1 cellular context compared by ENCODE assay signal in the genomic region with DNA sequence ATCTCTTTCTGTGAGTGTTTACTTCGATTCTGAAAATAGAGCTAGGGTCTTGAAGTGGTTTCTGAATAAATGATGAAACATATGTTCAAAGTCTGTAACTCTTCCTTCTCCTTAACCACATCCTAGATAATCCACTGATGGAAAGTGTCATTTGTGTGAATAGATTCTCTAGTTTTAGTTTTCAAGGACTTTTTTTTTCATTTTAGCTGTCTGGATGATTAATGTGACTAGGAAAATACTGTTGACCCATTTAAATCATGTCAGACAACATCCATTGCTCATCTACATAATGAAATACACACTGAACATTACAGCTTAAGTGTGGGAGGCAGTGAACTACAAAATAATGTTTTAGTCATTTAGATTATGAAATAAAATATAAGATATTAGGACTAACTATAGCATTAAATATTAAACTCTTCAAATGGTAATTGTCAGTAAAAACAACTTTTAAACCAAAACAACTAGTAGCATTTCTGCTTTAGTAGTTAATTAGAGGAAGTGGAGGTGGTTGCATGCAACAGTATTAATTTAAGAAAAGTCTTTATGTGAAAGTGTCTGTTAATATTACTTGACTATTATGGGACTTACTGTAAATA.
TF ChIP-seq lines count a peak whose summit lies in the region.

No MANE protein-coding gene starts in this region.

TF ChIP-seq in K562, 482 proteins besides CTCF, POLR2A, EP300 and RAD21 (continued from another document and continues in another):
- TF ChIP-seq, protein P1, sequence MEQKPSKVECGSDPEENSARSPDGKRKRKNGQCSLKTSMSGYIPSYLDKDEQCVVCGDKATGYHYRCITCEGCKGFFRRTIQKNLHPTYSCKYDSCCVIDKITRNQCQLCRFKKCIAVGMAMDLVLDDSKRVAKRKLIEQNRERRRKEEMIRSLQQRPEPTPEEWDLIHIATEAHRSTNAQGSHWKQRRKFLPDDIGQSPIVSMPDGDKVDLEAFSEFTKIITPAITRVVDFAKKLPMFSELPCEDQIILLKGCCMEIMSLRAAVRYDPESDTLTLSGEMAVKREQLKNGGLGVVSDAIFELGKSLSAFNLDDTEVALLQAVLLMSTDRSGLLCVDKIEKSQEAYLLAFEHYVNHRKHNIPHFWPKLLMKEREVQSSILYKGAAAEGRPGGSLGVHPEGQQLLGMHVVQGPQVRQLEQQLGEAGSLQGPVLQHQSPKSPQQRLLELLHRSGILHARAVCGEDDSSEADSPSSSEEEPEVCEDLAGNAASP (IDR thresholded peaks at IDR 0.05): no peak
- TF ChIP-seq, protein P2, sequence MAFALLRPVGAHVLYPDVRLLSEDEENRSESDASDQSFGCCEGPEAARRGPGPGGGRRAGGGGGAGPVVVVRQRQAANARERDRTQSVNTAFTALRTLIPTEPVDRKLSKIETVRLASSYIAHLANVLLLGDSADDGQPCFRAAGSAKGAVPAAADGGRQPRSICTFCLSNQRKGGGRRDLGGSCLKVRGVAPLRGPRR (CRISPR knock-in tag; IDR thresholded peaks at IDR 0.05): no peak
- TF ChIP-seq ZNF12 (CRISPR knock-in tag; IDR thresholded peaks at IDR 0.05): no peak
- no peak for TF ChIP-seq CXXC5 (CRISPR knock-in tag; IDR thresholded peaks at IDR 0.05)
- TF ChIP-seq NFIX (CRISPR knock-in tag; IDR thresholded peaks at IDR 0.05; ENCODE audit: low read depth): no peak
- no peak for TF ChIP-seq ZKSCAN1 (IDR thresholded peaks at IDR 0.05; ENCODE audit: low read depth, low read length)
- TF ChIP-seq, protein P3, sequence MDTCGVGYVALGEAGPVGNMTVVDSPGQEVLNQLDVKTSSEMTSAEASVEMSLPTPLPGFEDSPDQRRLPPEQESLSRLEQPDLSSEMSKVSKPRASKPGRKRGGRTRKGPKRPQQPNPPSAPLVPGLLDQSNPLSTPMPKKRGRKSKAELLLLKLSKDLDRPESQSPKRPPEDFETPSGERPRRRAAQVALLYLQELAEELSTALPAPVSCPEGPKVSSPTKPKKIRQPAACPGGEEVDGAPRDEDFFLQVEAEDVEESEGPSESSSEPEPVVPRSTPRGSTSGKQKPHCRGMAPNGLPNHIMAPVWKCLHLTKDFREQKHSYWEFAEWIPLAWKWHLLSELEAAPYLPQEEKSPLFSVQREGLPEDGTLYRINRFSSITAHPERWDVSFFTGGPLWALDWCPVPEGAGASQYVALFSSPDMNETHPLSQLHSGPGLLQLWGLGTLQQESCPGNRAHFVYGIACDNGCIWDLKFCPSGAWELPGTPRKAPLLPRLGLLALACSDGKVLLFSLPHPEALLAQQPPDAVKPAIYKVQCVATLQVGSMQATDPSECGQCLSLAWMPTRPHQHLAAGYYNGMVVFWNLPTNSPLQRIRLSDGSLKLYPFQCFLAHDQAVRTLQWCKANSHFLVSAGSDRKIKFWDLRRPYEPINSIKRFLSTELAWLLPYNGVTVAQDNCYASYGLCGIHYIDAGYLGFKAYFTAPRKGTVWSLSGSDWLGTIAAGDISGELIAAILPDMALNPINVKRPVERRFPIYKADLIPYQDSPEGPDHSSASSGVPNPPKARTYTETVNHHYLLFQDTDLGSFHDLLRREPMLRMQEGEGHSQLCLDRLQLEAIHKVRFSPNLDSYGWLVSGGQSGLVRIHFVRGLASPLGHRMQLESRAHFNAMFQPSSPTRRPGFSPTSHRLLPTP (IDR thresholded peaks at IDR 0.05; ENCODE audit: borderline replicate concordance, extremely low read depth, insufficient read length): no peak
- no peak for TF ChIP-seq PRMT5 (CRISPR knock-in tag; IDR thresholded peaks at IDR 0.05)
- TF ChIP-seq PTRF (tag; IDR thresholded peaks at IDR 0.05): no peak
- TF ChIP-seq, protein P4, sequence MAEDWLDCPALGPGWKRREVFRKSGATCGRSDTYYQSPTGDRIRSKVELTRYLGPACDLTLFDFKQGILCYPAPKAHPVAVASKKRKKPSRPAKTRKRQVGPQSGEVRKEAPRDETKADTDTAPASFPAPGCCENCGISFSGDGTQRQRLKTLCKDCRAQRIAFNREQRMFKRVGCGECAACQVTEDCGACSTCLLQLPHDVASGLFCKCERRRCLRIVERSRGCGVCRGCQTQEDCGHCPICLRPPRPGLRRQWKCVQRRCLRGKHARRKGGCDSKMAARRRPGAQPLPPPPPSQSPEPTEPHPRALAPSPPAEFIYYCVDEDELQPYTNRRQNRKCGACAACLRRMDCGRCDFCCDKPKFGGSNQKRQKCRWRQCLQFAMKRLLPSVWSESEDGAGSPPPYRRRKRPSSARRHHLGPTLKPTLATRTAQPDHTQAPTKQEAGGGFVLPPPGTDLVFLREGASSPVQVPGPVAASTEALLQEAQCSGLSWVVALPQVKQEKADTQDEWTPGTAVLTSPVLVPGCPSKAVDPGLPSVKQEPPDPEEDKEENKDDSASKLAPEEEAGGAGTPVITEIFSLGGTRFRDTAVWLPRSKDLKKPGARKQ (CRISPR knock-in tag; IDR thresholded peaks at IDR 0.05): no peak
- no peak for TF ChIP-seq NR2C2 (CRISPR knock-in tag; IDR thresholded peaks at IDR 0.05)
- peak; percentile 48; the same call in 1 of the 2 replicates for TF ChIP-seq NR2C2 (tag; IDR thresholded peaks at IDR 0.05)
- TF ChIP-seq ZNF583 (CRISPR knock-in tag; IDR thresholded peaks at IDR 0.05): no peak
- no peak for TF ChIP-seq HOXB6 (CRISPR knock-in tag; IDR thresholded peaks at IDR 0.05; ENCODE audit: borderline replicate concordance)
- TF ChIP-seq, protein P5, sequence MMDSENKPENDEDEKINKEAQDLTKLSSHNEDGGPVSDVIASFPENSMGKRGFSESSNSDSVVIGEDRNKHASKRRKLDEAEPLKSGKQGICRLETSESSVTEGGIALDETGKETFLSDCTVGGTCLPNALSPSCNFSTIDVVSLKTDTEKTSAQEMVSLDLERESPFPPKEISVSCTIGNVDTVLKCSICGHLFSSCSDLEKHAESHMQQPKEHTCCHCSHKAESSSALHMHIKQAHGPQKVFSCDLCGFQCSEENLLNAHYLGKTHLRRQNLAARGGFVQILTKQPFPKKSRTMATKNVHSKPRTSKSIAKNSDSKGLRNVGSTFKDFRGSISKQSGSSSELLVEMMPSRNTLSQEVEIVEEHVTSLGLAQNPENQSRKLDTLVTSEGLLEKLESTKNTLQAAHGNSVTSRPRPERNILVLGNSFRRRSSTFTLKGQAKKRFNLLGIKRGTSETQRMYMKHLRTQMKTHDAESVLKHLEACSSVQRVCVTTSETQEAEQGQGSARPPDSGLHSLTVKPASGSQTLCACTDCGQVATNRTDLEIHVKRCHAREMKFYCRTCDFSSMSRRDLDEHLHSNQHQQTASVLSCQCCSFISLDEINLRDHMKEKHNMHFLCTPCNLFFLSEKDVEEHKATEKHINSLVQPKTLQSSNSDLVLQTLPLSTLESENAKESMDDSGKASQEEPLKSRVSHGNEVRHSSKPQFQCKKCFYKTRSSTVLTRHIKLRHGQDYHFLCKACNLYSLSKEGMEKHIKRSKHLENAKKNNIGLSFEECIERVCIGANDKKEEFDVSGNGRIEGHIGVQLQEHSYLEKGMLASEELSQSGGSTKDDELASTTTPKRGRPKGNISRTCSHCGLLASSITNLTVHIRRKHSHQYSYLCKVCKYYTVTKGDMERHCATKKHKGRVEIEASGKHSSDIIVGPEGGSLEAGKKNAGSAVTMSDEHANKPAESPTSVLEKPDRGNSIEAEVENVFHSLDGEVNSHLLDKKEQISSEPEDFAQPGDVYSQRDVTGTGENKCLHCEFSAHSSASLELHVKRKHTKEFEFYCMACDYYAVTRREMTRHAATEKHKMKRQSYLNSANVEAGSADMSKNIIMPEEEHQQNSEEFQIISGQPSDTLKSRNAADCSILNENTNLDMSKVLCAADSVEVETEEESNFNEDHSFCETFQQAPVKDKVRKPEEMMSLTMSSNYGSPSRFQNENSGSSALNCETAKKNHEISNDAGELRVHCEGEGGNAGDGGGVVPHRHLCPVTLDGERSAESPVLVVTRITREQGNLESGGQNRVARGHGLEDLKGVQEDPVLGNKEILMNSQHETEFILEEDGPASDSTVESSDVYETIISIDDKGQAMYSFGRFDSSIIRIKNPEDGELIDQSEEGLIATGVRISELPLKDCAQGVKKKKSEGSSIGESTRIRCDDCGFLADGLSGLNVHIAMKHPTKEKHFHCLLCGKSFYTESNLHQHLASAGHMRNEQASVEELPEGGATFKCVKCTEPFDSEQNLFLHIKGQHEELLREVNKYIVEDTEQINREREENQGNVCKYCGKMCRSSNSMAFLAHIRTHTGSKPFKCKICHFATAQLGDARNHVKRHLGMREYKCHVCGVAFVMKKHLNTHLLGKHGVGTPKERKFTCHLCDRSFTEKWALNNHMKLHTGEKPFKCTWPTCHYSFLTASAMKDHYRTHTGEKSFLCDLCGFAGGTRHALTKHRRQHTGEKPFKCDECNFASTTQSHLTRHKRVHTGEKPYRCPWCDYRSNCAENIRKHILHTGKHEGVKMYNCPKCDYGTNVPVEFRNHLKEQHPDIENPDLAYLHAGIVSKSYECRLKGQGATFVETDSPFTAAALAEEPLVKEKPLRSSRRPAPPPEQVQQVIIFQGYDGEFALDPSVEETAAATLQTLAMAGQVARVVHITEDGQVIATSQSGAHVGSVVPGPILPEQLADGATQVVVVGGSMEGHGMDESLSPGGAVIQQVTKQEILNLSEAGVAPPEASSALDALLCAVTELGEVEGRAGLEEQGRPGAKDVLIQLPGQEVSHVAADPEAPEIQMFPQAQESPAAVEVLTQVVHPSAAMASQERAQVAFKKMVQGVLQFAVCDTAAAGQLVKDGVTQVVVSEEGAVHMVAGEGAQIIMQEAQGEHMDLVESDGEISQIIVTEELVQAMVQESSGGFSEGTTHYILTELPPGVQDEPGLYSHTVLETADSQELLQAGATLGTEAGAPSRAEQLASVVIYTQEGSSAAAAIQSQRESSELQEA (IDR thresholded peaks at IDR 0.05; ENCODE audit: low read depth): no peak
- no peak for TF ChIP-seq SETDB1 (IDR thresholded peaks at IDR 0.05; ENCODE audit: low read length)
- TF ChIP-seq PURB (CRISPR knock-in tag; IDR thresholded peaks at IDR 0.05; ENCODE audit: low read depth): no peak
- TF ChIP-seq, protein P6, sequence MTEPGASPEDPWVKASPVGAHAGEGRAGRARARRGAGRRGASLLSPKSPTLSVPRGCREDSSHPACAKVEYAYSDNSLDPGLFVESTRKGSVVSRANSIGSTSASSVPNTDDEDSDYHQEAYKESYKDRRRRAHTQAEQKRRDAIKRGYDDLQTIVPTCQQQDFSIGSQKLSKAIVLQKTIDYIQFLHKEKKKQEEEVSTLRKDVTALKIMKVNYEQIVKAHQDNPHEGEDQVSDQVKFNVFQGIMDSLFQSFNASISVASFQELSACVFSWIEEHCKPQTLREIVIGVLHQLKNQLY (CRISPR knock-in tag; conservative IDR thresholded peaks at IDR 0.05): no peak
- no peak for TF ChIP-seq KAT7 (CRISPR knock-in tag; IDR thresholded peaks at IDR 0.05; ENCODE audit: borderline replicate concordance)
- no peak for TF ChIP-seq SMC3 (conservative IDR thresholded peaks at IDR 0.05; ENCODE audit: insufficient read depth, low read depth, low read length)
- TF ChIP-seq NFYB (IDR thresholded peaks at IDR 0.05; ENCODE audit: extremely low read depth, insufficient read length): no peak
- no peak for TF ChIP-seq ZNF668 (CRISPR knock-in tag; IDR thresholded peaks at IDR 0.05)
- peak; percentile 34; the same call in 1 of the 2 replicates for TF ChIP-seq NR2C1 (IDR thresholded peaks at IDR 0.05)
- no peak for TF ChIP-seq NR2C1 (tag; IDR thresholded peaks at IDR 0.05)
